Comparison of ENCODE assay signal across 1 cellular context in the genomic region with DNA sequence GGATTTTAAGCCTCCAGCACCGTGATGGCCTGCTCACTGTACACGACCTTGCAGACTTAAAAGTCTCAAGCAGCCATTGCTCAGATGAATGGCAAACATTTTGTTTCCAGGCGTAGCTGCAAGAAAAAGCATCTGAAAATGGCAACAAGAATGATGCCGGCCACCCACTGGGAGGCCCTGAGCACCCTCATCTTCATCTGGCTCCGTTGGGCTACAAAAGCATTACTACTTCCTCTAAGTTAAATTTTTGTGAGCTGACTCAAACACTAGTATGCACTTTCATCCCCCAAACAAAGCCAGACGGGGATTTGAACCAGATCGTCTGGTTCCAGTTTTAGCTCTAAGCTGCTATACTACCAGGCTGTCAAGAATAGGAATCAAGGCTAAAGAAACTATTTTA.
TF ChIP-seq lines count a peak whose summit lies in the region.

No MANE protein-coding gene starts in this region.

TF ChIP-seq in A549, 52 proteins besides CTCF, POLR2A, EP300 and RAD21 (continued from another document):
- TF ChIP-seq, protein P1, sequence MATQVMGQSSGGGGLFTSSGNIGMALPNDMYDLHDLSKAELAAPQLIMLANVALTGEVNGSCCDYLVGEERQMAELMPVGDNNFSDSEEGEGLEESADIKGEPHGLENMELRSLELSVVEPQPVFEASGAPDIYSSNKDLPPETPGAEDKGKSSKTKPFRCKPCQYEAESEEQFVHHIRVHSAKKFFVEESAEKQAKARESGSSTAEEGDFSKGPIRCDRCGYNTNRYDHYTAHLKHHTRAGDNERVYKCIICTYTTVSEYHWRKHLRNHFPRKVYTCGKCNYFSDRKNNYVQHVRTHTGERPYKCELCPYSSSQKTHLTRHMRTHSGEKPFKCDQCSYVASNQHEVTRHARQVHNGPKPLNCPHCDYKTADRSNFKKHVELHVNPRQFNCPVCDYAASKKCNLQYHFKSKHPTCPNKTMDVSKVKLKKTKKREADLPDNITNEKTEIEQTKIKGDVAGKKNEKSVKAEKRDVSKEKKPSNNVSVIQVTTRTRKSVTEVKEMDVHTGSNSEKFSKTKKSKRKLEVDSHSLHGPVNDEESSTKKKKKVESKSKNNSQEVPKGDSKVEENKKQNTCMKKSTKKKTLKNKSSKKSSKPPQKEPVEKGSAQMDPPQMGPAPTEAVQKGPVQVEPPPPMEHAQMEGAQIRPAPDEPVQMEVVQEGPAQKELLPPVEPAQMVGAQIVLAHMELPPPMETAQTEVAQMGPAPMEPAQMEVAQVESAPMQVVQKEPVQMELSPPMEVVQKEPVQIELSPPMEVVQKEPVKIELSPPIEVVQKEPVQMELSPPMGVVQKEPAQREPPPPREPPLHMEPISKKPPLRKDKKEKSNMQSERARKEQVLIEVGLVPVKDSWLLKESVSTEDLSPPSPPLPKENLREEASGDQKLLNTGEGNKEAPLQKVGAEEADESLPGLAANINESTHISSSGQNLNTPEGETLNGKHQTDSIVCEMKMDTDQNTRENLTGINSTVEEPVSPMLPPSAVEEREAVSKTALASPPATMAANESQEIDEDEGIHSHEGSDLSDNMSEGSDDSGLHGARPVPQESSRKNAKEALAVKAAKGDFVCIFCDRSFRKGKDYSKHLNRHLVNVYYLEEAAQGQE (IDR thresholded peaks at IDR 0.05): no peak
TF ChIP-seq in A549: peak in this region for 1.
